21 cellular contexts compared by ENCODE assay signal in the genomic region with DNA sequence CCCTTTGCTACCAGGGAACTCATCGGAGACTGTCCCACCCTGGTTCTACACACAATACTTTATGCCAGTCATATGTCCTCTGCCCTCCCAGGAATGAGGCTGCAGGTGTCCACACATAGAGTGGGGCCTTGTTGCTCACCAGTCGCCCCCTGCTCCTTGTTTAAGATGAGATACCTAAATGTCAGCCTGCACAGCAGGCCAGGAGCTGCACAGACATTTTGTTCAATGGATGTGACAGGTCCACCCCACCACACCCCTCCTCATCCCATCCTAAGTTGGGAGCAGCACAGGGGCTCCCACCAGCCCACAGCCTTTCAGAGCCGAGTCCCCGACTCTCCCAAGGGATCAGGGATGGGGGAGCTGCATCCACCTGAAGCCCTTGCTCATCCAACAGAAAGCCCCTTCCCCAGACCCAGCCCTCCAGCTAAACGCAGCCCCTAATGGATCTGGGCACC. TPM values are rescaled to one million over a fixed set of nuclear protein-coding genes. Genes with fewer than 3 reads are reported as not detected.
"Had no signal": no experiment of that assay in that cellular context is flagged by ENCODE, and none has a peak within 500 bp of the region (broad histone marks: within the 10 kb centered on the region; RNA-seq: fewer than 3 reads in every experiment).

No MANE protein-coding gene starts in this region.

- H3K36me3 ChIP-seq: cardiac muscle cell, gastrocnemius medialis, heart left ventricle, neural progenitor cell, ovary, thoracic aorta had no signal

- H3K27me3 ChIP-seq: ovary had no signal

- H3K4me3 ChIP-seq: cardiac muscle cell, gastrocnemius medialis, heart left ventricle, neural progenitor cell, ovary, psoas muscle, SK-N-MC, thoracic aorta had no signal

- ATAC-seq: activated naive CD4-positive, alpha-beta T cell treated with anti-CD3 and anti-CD28 coated beads, Interleukin-2, amount 50 U/mL, for 72 hours; activated T-cell treated with anti-CD3 and anti-CD28 coated beads, Interleukin-2, amount 50 U/mL, for 4 hours; gastrocnemius medialis; heart left ventricle; naive thymus-derived CD4-positive, alpha-beta T cell; psoas muscle; right cardiac atrium had no signal

- H3K9ac ChIP-seq: neural progenitor cell had no signal

- H3K36me3 Mint-ChIP-seq: activated naive CD4-positive, alpha-beta T cell treated with anti-CD3 and anti-CD28 coated beads, Interleukin-2, amount 50 U/mL, for 72 hours; naive thymus-derived CD4-positive, alpha-beta T cell; neural progenitor cell had no signal

- H3K4me3 Mint-ChIP-seq: activated CD4-positive, alpha-beta memory T cell treated with anti-CD3 and anti-CD28 coated beads, Interleukin-2, amount 10 ng/mL, durations not matched to agents 7 days and 5 days; activated T-cell treated with anti-CD3 and anti-CD28 coated beads, Interleukin-2, amount 50 U/mL, for 4 hours; immature natural killer cell; naive thymus-derived CD4-positive, alpha-beta T cell; neural progenitor cell had no signal

- H3K4me2 ChIP-seq: neural progenitor cell had no signal

- DNase-seq: activated CD4-positive, alpha-beta memory T cell treated with anti-CD3 and anti-CD28 coated beads, Interleukin-2, amount 10 ng/mL, durations not matched to agents 7 days and 5 days; activated CD4-positive, alpha-beta T cell treated with anti-CD3 and anti-CD28 coated beads for 4 hours; activated gamma-delta T cell; activated T-cell treated with anti-CD3 and anti-CD28 coated beads, Interleukin-2, amount 50 U/mL, for 4 hours; amniotic stem cell; gastrocnemius medialis; immature natural killer cell; mesenchymal stem cell; psoas muscle; right cardiac atrium; small intestine; stimulated activated CD4-positive, alpha-beta T cell treated with anti-CD3 and anti-CD28 coated beads, Interleukin-4, amount 100 ng/mL, for 1 hour had no signal

- H3K9me3 ChIP-seq: gastrocnemius medialis, heart left ventricle, ovary, psoas muscle, thoracic aorta had no signal

- H3K27ac ChIP-seq: cardiac muscle cell, gastrocnemius medialis, heart left ventricle, neural progenitor cell, ovary, psoas muscle, SK-N-MC, thoracic aorta had no signal

- H3K27ac Mint-ChIP-seq: activated CD4-positive, alpha-beta memory T cell treated with anti-CD3 and anti-CD28 coated beads, Interleukin-2, amount 10 ng/mL, durations not matched to agents 7 days and 5 days; activated naive CD4-positive, alpha-beta T cell treated with anti-CD3 and anti-CD28 coated beads, Interleukin-2, amount 50 U/mL, for 72 hours; immature natural killer cell; naive thymus-derived CD4-positive, alpha-beta T cell; neural progenitor cell had no signal

- H3K9me3 Mint-ChIP-seq: activated CD4-positive, alpha-beta memory T cell treated with anti-CD3 and anti-CD28 coated beads, Interleukin-2, amount 10 ng/mL, durations not matched to agents 7 days and 5 days; activated naive CD4-positive, alpha-beta T cell treated with anti-CD3 and anti-CD28 coated beads, Interleukin-2, amount 50 U/mL, for 72 hours; activated T-cell treated with anti-CD3 and anti-CD28 coated beads, Interleukin-2, amount 50 U/mL, for 4 hours; immature natural killer cell; naive thymus-derived CD4-positive, alpha-beta T cell; neural progenitor cell had no signal

- H2AFZ ChIP-seq: neural progenitor cell had no signal

RNA-seq across cellular contexts. Expression of gene GRID1, which starts 6.2 kb away (rescaled TPM):
- total RNA-seq: activated CD4-positive, alpha-beta memory T cell treated with anti-CD3 and anti-CD28 coated beads, Interleukin-2, amount 10 ng/mL, durations not matched to agents 7 days and 5 days; activated naive CD4-positive, alpha-beta T cell treated with anti-CD3 and anti-CD28 coated beads, Interleukin-2, amount 50 U/mL, for 72 hours; activated T-cell treated with anti-CD3 and anti-CD28 coated beads, Interleukin-2, amount 50 U/mL, for 4 hours; naive thymus-derived CD4-positive, alpha-beta T cell; T-helper 2 cell treated with Interferon-gamma antibody and Interleukin-4, amounts not matched to agents 100 ng/mL and 5 ng/mL, for 36 hours had no signal
